31 cellular contexts compared by ENCODE assay signal in genomic region chr1:81634294-81634693, GRCh38.
DNase-seq lines count a peak whose midpoint lies in the region; TF ChIP-seq lines count a peak whose summit lies in the region.
"Had no signal": no experiment of that assay in that cellular context is flagged by ENCODE, and none has a peak within 500 bp of the region (broad histone marks: within the 10 kb centered on the region; RNA-seq: fewer than 3 reads in every experiment).

No MANE protein-coding gene starts in this region.

- H3K4me1 ChIP-seq in BLaER1 = peaks cover 16% of the 10 kb centered on the region
- H3K4me1 ChIP-seq in BLaER1 treated with 17β-estradiol and CSF1 and Interleukin-3, amounts not matched to agents 10 nM and 100 nM = peaks cover 0 to 16% (median 10%) of the 10 kb centered on the region in 10 experiments; a peak in 12 of 20 replicates
- H3K4me1 ChIP-seq in HEK293 (ENCODE audit: control insufficient read depth, insufficient read depth, low read length) = no peaks in the 10 kb centered on the region
- H3K4me1 ChIP-seq in mesenchymal stem cell (ENCODE audit: control insufficient read depth, insufficient read depth, low read depth, low read length) = no peaks in the 10 kb centered on the region
- H3K4me1 ChIP-seq: A549, BE2C, Caco-2 had no signal

- no peak overlapping the region for H3K4ac ChIP-seq in mesenchymal stem cell (ENCODE audit: low read depth in 1 of 2, low read length in 2 of 2)

- no peaks in the 10 kb centered on the region for H3K79me1 ChIP-seq in mesenchymal stem cell (replicated peaks; ENCODE audit: low read length, poor library complexity, severe bottlenecking)

- H3K9me3 ChIP-seq in BLaER1 (no peaks in the 10 kb centered on the region), HEK293 (ENCODE audit: control insufficient read depth, insufficient read depth, low read depth, low read length) (no peaks in the 10 kb centered on the region), mesenchymal stem cell (ENCODE audit: control insufficient read depth, low read length) (no peaks in the 10 kb centered on the region)
- no peaks in the 10 kb centered on the region for H3K9me3 ChIP-seq in BLaER1 treated with 17β-estradiol and CSF1 and Interleukin-3, amounts not matched to agents 10 nM and 100 nM (replicated peaks in 1 of 11)
- H3K9me3 ChIP-seq: A549, BE2C, Caco-2 had no signal

- H2BK120ac ChIP-seq in mesenchymal stem cell (ENCODE audit: low read depth, low read length) = no peak overlapping the region

- H3K9ac ChIP-seq in BLaER1 (no peak overlapping the region), mesenchymal stem cell (ENCODE audit: low read length) (no peak overlapping the region)
- H3K9ac ChIP-seq in BLaER1 treated with 17β-estradiol and CSF1 and Interleukin-3, amounts not matched to agents 10 nM and 100 nM = no peak overlapping the region

- no peak overlapping the region for H3K4me3 ChIP-seq in BLaER1
- H3K4me3 ChIP-seq in BLaER1 treated with 17β-estradiol and CSF1 and Interleukin-3, amounts not matched to agents 10 nM and 100 nM = no peak overlapping the region
- no peak overlapping the region for H3K4me3 ChIP-seq in HEK293 (ENCODE audit: low read depth, low read length)
- no peak overlapping the region for H3K4me3 ChIP-seq in mesenchymal stem cell (ENCODE audit: insufficient read depth in 1 of 2, low read depth in 1 of 2, low read length in 2 of 2)
- H3K4me3 ChIP-seq: A549 had no signal

- H3K27me3 ChIP-seq in BLaER1 (no peaks in the 10 kb centered on the region), mesenchymal stem cell (ENCODE audit: control insufficient read depth in 1 of 2, insufficient read depth in 1 of 2, low read length in 2 of 2) (no peaks in the 10 kb centered on the region)
- no peaks in the 10 kb centered on the region for H3K27me3 ChIP-seq in BLaER1 treated with 17β-estradiol and CSF1 and Interleukin-3, amounts not matched to agents 10 nM and 100 nM
- H3K27me3 ChIP-seq: BE2C had no signal

- no peak overlapping the region for H2AK5ac ChIP-seq in mesenchymal stem cell (ENCODE audit: low read length, severe bottlenecking)

- H2BK5ac ChIP-seq in mesenchymal stem cell (ENCODE audit: low read depth, low read length, poor library complexity, severe bottlenecking) = no peak overlapping the region

- H3K27ac ChIP-seq in BLaER1 = no peak overlapping the region
- no peak overlapping the region for H3K27ac ChIP-seq in BLaER1 treated with 17β-estradiol and CSF1 and Interleukin-3, amounts not matched to agents 10 nM and 100 nM
- no peak overlapping the region for H3K27ac ChIP-seq in HEK293 (ENCODE audit: extremely low read depth, low read depth, low read length)
- no peak overlapping the region for H3K27ac ChIP-seq in mesenchymal stem cell (ENCODE audit: low read length, poor library complexity, severe bottlenecking)
- H3K27ac ChIP-seq: 22Rv1, A549, C4-2B had no signal

- 95% methylated on average over 6 of the region's 6 CpGs for WGBS in mesenchymal stem cell

- peak overlapping the region; percentile 47; the same call in 1 of the 2 replicates for H3K4me2 ChIP-seq in BLaER1
- peak overlapping the region in 8 of 11 experiments; percentile 11 to 69 (median 58); a peak in 11 of 22 replicates for H3K4me2 ChIP-seq in BLaER1 treated with 17β-estradiol and CSF1 and Interleukin-3, amounts not matched to agents 10 nM and 100 nM
- H3K4me2 ChIP-seq in mesenchymal stem cell (ENCODE audit: low read length, poor library complexity, severe bottlenecking) = no peak overlapping the region
- H3K4me2 ChIP-seq: A549 had no signal

- in situ Hi-C loops in GM13976 (cut with MboI; ENCODE audit: low sequenced_read_pairs, unreplicated experiment) = no loop called here

- H3K14ac ChIP-seq in mesenchymal stem cell (ENCODE audit: low read length in 2 of 2) = no peak overlapping the region

- H4K8ac ChIP-seq in mesenchymal stem cell (ENCODE audit: low read length) = peak overlapping the region; percentile 23

- no peak for TF ChIP-seq CTCF in HEK293 (tag by site-specific recombination; IDR thresholded peaks at IDR 0.05)
- no peak for TF ChIP-seq CTCF in GM13976 (IDR thresholded peaks at IDR 0.05; ENCODE audit: borderline replicate concordance, control extremely low read depth, extremely low read depth, insufficient read depth, missing control alignments)

- DNase-seq in mesenchymal stem cell = no peak
- DNase-seq in H4 (ENCODE audit: low spot score) = no peak
- DNase-seq in stimulated activated CD8-positive, alpha-beta memory T cell treated with anti-CD3 and anti-CD28 coated beads, Interleukin-4, amount 100 ng/mL, for 48 hours = no peak
- no peak for DNase-seq in GM13976 (ENCODE audit: low spot score)
- no peak for DNase-seq in SIG-M5 treated with dmso at 0.1 percent for 504 hours (lab: John Stamatoyannopoulos, UW; ENCODE audit: unreplicated experiment)
- DNase-seq: 8988T; ACHN; AML-193; BE2C; C1 segment of cervical spinal cord; Caco-2; Calu3; CD4-positive, alpha-beta memory T cell; CD4-positive, alpha-beta T cell; CD4-positive, CD25-positive, alpha-beta regulatory T cell; CD8-positive, alpha-beta memory T cell; CD8-positive, alpha-beta T cell; COR-L47; DMS 273 treated with DMSO at 0.1 percent for 48 hours; DMS153; DMS53; DMS79; DMS79 treated with DMSO at 0.1 percent for 48 hours; DND-41; EL had no signal

- H2BK15ac ChIP-seq in mesenchymal stem cell (ENCODE audit: low read depth, poor library complexity, severe bottlenecking) = no peak overlapping the region

- H3K18ac ChIP-seq in mesenchymal stem cell (ENCODE audit: low read depth in 1 of 2, low read length in 2 of 2) = no peak overlapping the region

- H3K36me3 ChIP-seq in BLaER1 (no peaks in the 10 kb centered on the region), HEK293 (ENCODE audit: control insufficient read depth in 2 of 2, insufficient read depth in 1 of 2, low read length in 2 of 2) (no peaks in the 10 kb centered on the region), mesenchymal stem cell (ENCODE audit: control insufficient read depth in 1 of 2, insufficient read depth in 2 of 2, low read depth in 1 of 2, low read length in 2 of 2) (no peaks in the 10 kb centered on the region)
- no peaks in the 10 kb centered on the region for H3K36me3 ChIP-seq in BLaER1 treated with 17β-estradiol and CSF1 and Interleukin-3, amounts not matched to agents 10 nM and 100 nM
- H3K36me3 ChIP-seq: BE2C had no signal

- POLR2A ChIA-PET in HEK293 (lab: Yijun Ruan, JAX) = no interaction called here

- H2BK12ac ChIP-seq in mesenchymal stem cell (ENCODE audit: low read length in 2 of 2) = no peak overlapping the region

- no peak overlapping the region for H2AFZ ChIP-seq in mesenchymal stem cell (ENCODE audit: low read depth, low read length)

- no peak overlapping the region for H3K23ac ChIP-seq in mesenchymal stem cell (ENCODE audit: low read length in 2 of 2)

- H4K20me1 ChIP-seq in BLaER1 = no peaks in the 10 kb centered on the region
- no peaks in the 10 kb centered on the region for H4K20me1 ChIP-seq in BLaER1 treated with 17β-estradiol and CSF1 and Interleukin-3, amounts not matched to agents 10 nM and 100 nM

- H4K91ac ChIP-seq in mesenchymal stem cell (ENCODE audit: low read length) = no peak overlapping the region

- CTCF ChIA-PET in HEK293 (lab: Yijun Ruan, JAX) = no interaction called here

TF ChIP-seq in HEK293, 187 proteins besides CTCF, POLR2A, EP300 and RAD21:
- peak; percentile 99 for TF ChIP-seq ZNF701 (tag by site-specific recombination; IDR thresholded peaks at IDR 0.05)
- TF ChIP-seq ZBTB49 (tag by site-specific recombination; IDR thresholded peaks at IDR 0.05; ENCODE audit: low read depth) = no peak
TF ChIP-seq in HEK293: peak in this region for 1.
